8 cellular contexts compared by ENCODE assay signal in genomic region chr11:35404397-35404775, GRCh38. TPM values are rescaled to one million over a fixed set of nuclear protein-coding genes. Genes with fewer than 3 reads are reported as not detected.
DNase-seq lines count a peak whose midpoint lies in the region; ATAC-seq and TF ChIP-seq lines count a peak whose summit lies in the region.

No MANE protein-coding gene starts in this region.

- no peaks in the 10 kb centered on the region for H4K20me1 ChIP-seq in HCT116 (ENCODE audit: insufficient read depth)

- BruUV-seq in Caco-2 (replicated peaks; lab: Mats Ljungman, UMichigan) (no TSS peak), HCT116 (replicated peaks; lab: Mats Ljungman, UMichigan) (no TSS peak)

- TF ChIP-seq POLR2A in HCT116 (IDR thresholded peaks at IDR 0.05; ENCODE audit: borderline replicate concordance, extremely low read depth, insufficient read depth, insufficient read length) (no peak), adrenal gland (IDR thresholded peaks at IDR 0.05) (no peak)

- peak overlapping the region; percentile 87 for H2AFZ ChIP-seq in HCT116 (ENCODE audit: low read depth, low read length, poor library complexity, severe bottlenecking)

- no peaks in the 10 kb centered on the region for H3K36me3 Mint-ChIP-seq in Caco-2 (ENCODE audit: insufficient read depth, unreplicated experiment)

- no peaks in the 10 kb centered on the region for H3K27me3 Mint-ChIP-seq in Caco-2 (ENCODE audit: insufficient read depth, unreplicated experiment)

- peaks cover 12% of the 10 kb centered on the region for H3K4me1 Mint-ChIP-seq in Caco-2 (ENCODE audit: low read depth, unreplicated experiment)

- H3K27ac ChIP-seq in HCT116 (ENCODE audit: low read depth, low read length) (no peak overlapping the region), adrenal gland (no peak overlapping the region), lung (ENCODE audit: low read depth in 1 of 2, low read length in 1 of 2) (no peak overlapping the region)

- TF ChIP-seq CTCF in Caco-2 (IDR thresholded peaks at IDR 0.05; ENCODE audit: insufficient read depth in 1 of 2, low read depth in 1 of 2, low read length in 1 of 2, severe bottlenecking in 1 of 2, unreplicated experiment in 1 of 2) (peak; percentile 27 to 46), HCT116 (IDR thresholded peaks at IDR 0.05 in 2 of 3, conservative IDR thresholded peaks at IDR 0.05 in 1 of 3; ENCODE audit: borderline replicate concordance in 1 of 3, insufficient read depth in 1 of 3, low read depth in 2 of 3, low read length in 2 of 3) (peak; percentile 50 to 81 (median 73); a peak in 5 of 6 replicates), adrenal gland (IDR thresholded peaks at IDR 0.05) (peak; percentile 30 to 58 (median 43)), lung (IDR thresholded peaks at IDR 0.05; ENCODE audit: control extremely low read depth, extremely low read depth) (peak; percentile 12)

- H3K9me2 ChIP-seq in HCT116 (ENCODE audit: insufficient read depth) = no peaks in the 10 kb centered on the region

- POLR2A ChIA-PET in Caco-2 (lab: Charles Lee) = no interaction called here
- POLR2A ChIA-PET in HCT116 (lab: Charles Lee) = no interaction called here

- H3K4me3 Mint-ChIP-seq in Caco-2 (ENCODE audit: unreplicated experiment) = no peak overlapping the region

- H3K36me3 ChIP-seq in Caco-2 (ENCODE audit: control insufficient read depth, insufficient read depth, low read length) (no peaks in the 10 kb centered on the region), HCT116 (ENCODE audit: control insufficient read depth in 1 of 2, insufficient read depth in 2 of 2, low read length in 2 of 2) (no peaks in the 10 kb centered on the region), adrenal gland (replicated peaks in 1 of 2) (no peaks in the 10 kb centered on the region), lung (ENCODE audit: control insufficient read depth in 2 of 2, insufficient read depth in 2 of 2, low read length in 2 of 2) (no peaks in the 10 kb centered on the region)

- no peaks in the 10 kb centered on the region for H3K9me3 Mint-ChIP-seq in Caco-2 (ENCODE audit: unreplicated experiment)

- no peak overlapping the region for H3K4me3 ChIP-seq in Caco-2 (ENCODE audit: low read depth, low read length)
- 0 out of 4 replicates have a peak overlapping the region, but pooled peaks of 1 of the 2 experiments have one; percentile 2 for H3K4me3 ChIP-seq in HCT116 (replicated peaks in 1 of 2; ENCODE audit: low read depth in 1 of 2, low read length in 2 of 2)
- no peak overlapping the region for H3K4me3 ChIP-seq in adrenal gland
- H3K4me3 ChIP-seq in lung = no peak overlapping the region

- H3K4me1 ChIP-seq in Caco-2 (peaks cover 34% of the 10 kb centered on the region), HCT116 (ENCODE audit: control insufficient read depth in 1 of 2, insufficient read depth in 2 of 2, low read length in 2 of 2) (peaks cover 0 to 7% of the 10 kb centered on the region in 2 experiments; a peak in 2 of 4 replicates), adrenal gland (replicated peaks in 1 of 2) (no peaks in the 10 kb centered on the region), lung (ENCODE audit: control insufficient read depth in 2 of 2, insufficient read depth in 2 of 2, low read length in 2 of 2) (peaks cover 0 to 2% of the 10 kb centered on the region in 2 donors)

- intact Hi-C loops in Caco-2 (cut with micrococcal nuclease; ENCODE audit: unreplicated experiment) (loop anchor here (5.0 kb wide), 1 partner anchor 252 kb away; no protein-coding TSS in a partner anchor), HCT116 (cut with micrococcal nuclease) (no loop called here), adrenal gland (cut with DNase I) (no loop called here)

- DNase-seq in Caco-2 = peak; percentile 57 to 66
- DNase-seq in HCT116 (ENCODE audit: low read depth, low spot score) = no peak
- peak in 6 of 7 donors; percentile 33 to 75 (median 52) for DNase-seq in adrenal gland
- DNase-seq in lung (ENCODE audit: low spot score) = peak; percentile 64
- no peak for DNase-seq in NCI-H1105 (lab: John Stamatoyannopoulos, UW)
- DNase-seq in activated CD4-positive, alpha-beta T cell treated with anti-CD3 and anti-CD28 coated beads, Interleukin-2, amount 50 U/mL, for 1 hour = no peak

- H3K27ac Mint-ChIP-seq in Caco-2 (ENCODE audit: unreplicated experiment) = no peak overlapping the region

- TF ChIP-seq RAD21 in HCT116 (IDR thresholded peaks at IDR 0.05; ENCODE audit: low read depth) = peak; percentile 71

- 26 to 67% (median 45%) methylated on average over 6 to 7 of the region's 7 CpGs for WGBS in adrenal gland, 4 donors
- 37 to 51% methylated on average over 7 of the region's 7 CpGs for WGBS in lung, 2 donors

- CTCF ChIA-PET in Caco-2 (lab: Charles Lee) (interaction anchor here (1.1 to 1.4 kb wide), 3 partner anchors 9 to 13 kb away, joined by 3 to 5 read pairs (median 3); no protein-coding TSS in a partner anchor), HCT116 (lab: Charles Lee) (interaction anchor here (1.0 to 1.3 kb wide), 3 partner anchors 8 to 506 kb away, joined by 3 to 4 read pairs (median 3); no protein-coding TSS in a partner anchor)

- H3K4me2 ChIP-seq in HCT116 (ENCODE audit: low read length) = peak overlapping the region; percentile 57

- H3K79me2 ChIP-seq in HCT116 (ENCODE audit: insufficient read depth, low read length) = no peaks in the 10 kb centered on the region

- no peak overlapping the region for H3K9ac ChIP-seq in HCT116 (ENCODE audit: low read length)

- RAD21 ChIA-PET in HCT116 (lab: Charles Lee; ENCODE audit: low non-redundant PET in 1 of 2, low total read pairs in 2 of 2, uncharacterized antibody in 2 of 2, unreplicated experiment in 2 of 2) = no interaction called here

- H3K9me3 ChIP-seq in Caco-2 = peaks cover 11% of the 10 kb centered on the region
- H3K9me3 ChIP-seq in HCT116 (ENCODE audit: control insufficient read depth in 1 of 2, insufficient read depth in 1 of 2, low read depth in 1 of 2, low read length in 2 of 2) = no peaks in the 10 kb centered on the region
- H3K9me3 ChIP-seq in adrenal gland (replicated peaks in 1 of 3) = no peaks in the 10 kb centered on the region
- H3K9me3 ChIP-seq in lung (ENCODE audit: control insufficient read depth in 2 of 2, insufficient read depth in 1 of 2, low read length in 1 of 2) = no peaks in the 10 kb centered on the region

- no peaks in the 10 kb centered on the region; the same call in 1 of the 2 replicates for H3K27me3 ChIP-seq in Caco-2 (replicated peaks; ENCODE audit: control insufficient read depth, insufficient read depth, low read length)
- no peaks in the 10 kb centered on the region for H3K27me3 ChIP-seq in HCT116 (ENCODE audit: insufficient read depth, low read length)
- H3K27me3 ChIP-seq in adrenal gland = no peaks in the 10 kb centered on the region
- H3K27me3 ChIP-seq in lung (ENCODE audit: control insufficient read depth, insufficient read depth) = no peaks in the 10 kb centered on the region

- ATAC-seq in HCT116 (peak; percentile 94), lung (ENCODE audit: insufficient read depth, low FRiP score) (peak; percentile 84), GM21723 (IDR thresholded peaks at IDR 0.05; ENCODE audit: unreplicated experiment) (no peak), GM18858 (IDR thresholded peaks at IDR 0.05; ENCODE audit: unreplicated experiment) (no peak)

TF ChIP-seq in HCT116, 20 proteins besides CTCF, POLR2A, EP300 and RAD21:
- TF ChIP-seq SIN3A (IDR thresholded peaks at IDR 0.05; ENCODE audit: low read depth) (no peak), MAX (IDR thresholded peaks at IDR 0.05) (peak; percentile 67; the same call in 1 of the 2 replicates)
TF ChIP-seq in HCT116: peak in this region for 1.

RNA-seq across cellular contexts. Expression of gene SLC1A2, which starts 15.0 kb away (rescaled TPM):
- total RNA-seq in Caco-2 (2022) (1.4 and 2.0 TPM in 2 replicates), HCT116 (2021; ENCODE audit: unreplicated experiment) (0.25 TPM), adrenal gland (10 to 100 TPM in 4 of 8 donors, 1 to 10 TPM in 4; 2.3 to 51.3 (median 8.7) TPM), lung (10 to 100 TPM in 1 of 2 donors, 1 to 10 TPM in 1; 1.6 to 17.0 TPM)
- 0.03 and 0.04 TPM in 2 replicates for polyA plus RNA-seq in HCT116 (2012)
- polyA plus RNA-seq in adrenal gland (10 to 100 TPM in 1 of 3 donors, 1 to 10 TPM in 2; 1.4 to 13.3 (median 2.2) TPM), lung (under 1 TPM; 0.35 to 0.70 TPM)

Comparison
In these comparisons a context has a peak if more than half of its experiments do, and no peak if none do; other contexts are left out.
1. DNase-seq: peak in Caco-2 (2 of 2), adrenal gland (6 of 7) and lung (single experiment); none in HCT116 (single experiment), NCI-H1105 (single experiment) and activated CD4-positive, alpha-beta T cell treated with anti-CD3 and anti-CD28 coated beads, Interleukin-2, amount 50 U/mL, for 1 hour (single experiment).
2. CTCF ChIP-seq: peak in every context shown above with its lines; median percentile 73 in HCT116; 43 in adrenal gland; 36 in Caco-2; 12 in lung.
3. ATAC-seq: peak in HCT116 (single experiment) and lung (single experiment); none in GM21723 (single experiment) and GM18858 (single experiment).